14 cellular contexts compared by ENCODE assay signal in genomic region chr2:117820444-117820843, GRCh38. TPM values are rescaled to one million over a fixed set of nuclear protein-coding genes. Genes with fewer than 3 reads are reported as not detected.
DNase-seq lines count a peak whose midpoint lies in the region; ATAC-seq and TF ChIP-seq lines count a peak whose summit lies in the region.
"Had no signal": no experiment of that assay in that cellular context is flagged by ENCODE, and none has a peak within 500 bp of the region (broad histone marks: within the 10 kb centered on the region; RNA-seq: fewer than 3 reads in every experiment).

No MANE protein-coding gene starts in this region.

- peak overlapping the region; percentile 88 for H3K27ac Mint-ChIP-seq in CD8-positive, alpha-beta T cell
- H3K27ac Mint-ChIP-seq in activated CD8-positive, alpha-beta T cell treated with anti-CD3 and anti-CD28 coated beads for 36 hours: peak overlapping the region; percentile 77

- no peaks in the 10 kb centered on the region for H3K27me3 ChIP-seq in CD8-positive, alpha-beta T cell (ENCODE audit: insufficient read depth, low read length)
- H3K27me3 ChIP-seq: BLaER1, foreskin keratinocyte, stomach had no signal

- no peaks in the 10 kb centered on the region for H3K9me3 Mint-ChIP-seq in CD8-positive, alpha-beta T cell
- H3K9me3 Mint-ChIP-seq in activated CD8-positive, alpha-beta T cell treated with anti-CD3 and anti-CD28 coated beads for 36 hours: no peaks in the 10 kb centered on the region

- H3K4me1 Mint-ChIP-seq in CD8-positive, alpha-beta T cell (ENCODE audit: low read depth): peaks cover 47% of the 10 kb centered on the region
- peaks cover 52% of the 10 kb centered on the region for H3K4me1 Mint-ChIP-seq in activated CD8-positive, alpha-beta T cell treated with anti-CD3 and anti-CD28 coated beads for 36 hours (ENCODE audit: low read depth)

- peaks cover 21% of the 10 kb centered on the region for H3K4me1 ChIP-seq in CD8-positive, alpha-beta T cell (ENCODE audit: insufficient read depth, low read length)

- H3K9me3 ChIP-seq in CD8-positive, alpha-beta T cell (ENCODE audit: low read length): no peaks in the 10 kb centered on the region
- H3K9me3 ChIP-seq: BLaER1, stomach had no signal

- peaks cover 65% of the 10 kb centered on the region for H3K36me3 ChIP-seq in CD8-positive, alpha-beta T cell (ENCODE audit: insufficient read depth, low read length)

- H3K36me3 Mint-ChIP-seq in CD8-positive, alpha-beta T cell: peaks cover 95% of the 10 kb centered on the region
- H3K36me3 Mint-ChIP-seq in activated CD8-positive, alpha-beta T cell treated with anti-CD3 and anti-CD28 coated beads for 36 hours (ENCODE audit: low read depth): peaks cover 86% of the 10 kb centered on the region

- peak; percentile 83 for ATAC-seq in CD8-positive, alpha-beta T cell
- ATAC-seq in GM18867 (IDR thresholded peaks at IDR 0.05; ENCODE audit: unreplicated experiment) (peak; percentile 60), HG02759 (IDR thresholded peaks at IDR 0.05; ENCODE audit: unreplicated experiment) (peak; percentile 88)
- peak; percentile 99 for ATAC-seq in activated CD8-positive, alpha-beta T cell treated with anti-CD3 and anti-CD28 coated beads for 36 hours
- ATAC-seq: foreskin keratinocyte had no signal

- no peak overlapping the region for H3K4me3 Mint-ChIP-seq in CD8-positive, alpha-beta T cell
- no peak overlapping the region for H3K4me3 Mint-ChIP-seq in activated CD8-positive, alpha-beta T cell treated with anti-CD3 and anti-CD28 coated beads for 36 hours

- intact Hi-C loops in CD8-positive, alpha-beta T cell (cut with DNase I, micrococcal nuclease): no loop called here
- intact Hi-C loops in activated CD8-positive, alpha-beta T cell treated with anti-CD3 and anti-CD28 coated beads for 36 hours (cut with micrococcal nuclease): no loop called here

- H3K4me3 ChIP-seq in CD8-positive, alpha-beta T cell (ENCODE audit: low read depth, low read length): no peak overlapping the region
- H3K4me3 ChIP-seq: BLaER1, stomach had no signal

- H3K27ac ChIP-seq in CD8-positive, alpha-beta T cell (ENCODE audit: low read depth, low read length): no peak overlapping the region
- H3K27ac ChIP-seq: BLaER1, foreskin keratinocyte, stomach had no signal

- CTCF ChIA-PET in CD8-positive, alpha-beta T cell (lab: Charles Lee): no interaction called here
- CTCF ChIA-PET in activated CD8-positive, alpha-beta T cell treated with anti-CD3 and anti-CD28 coated beads for 36 hours (lab: Charles Lee): interaction anchor here (1.0 kb wide), 1 partner anchor 183 kb away, joined by 3 read pairs; no protein-coding TSS in a partner anchor

- peak in 1 of 7 experiments; percentile 28 for DNase-seq in CD8-positive, alpha-beta T cell
- peak; percentile 70 for DNase-seq in activated CD8-positive, alpha-beta T cell treated with anti-CD3 and anti-CD28 coated beads for 36 hours
- DNase-seq in pons (ENCODE audit: low spot score): no peak
- no peak for DNase-seq in D341Med (ENCODE audit: low spot score)
- DNase-seq in Kasumi-1 (lab: John Stamatoyannopoulos, UW): no peak
- DNase-seq in NCI-H2081 (lab: John Stamatoyannopoulos, UW): no peak
- DNase-seq: EL, foreskin keratinocyte, midbrain, NCI-H69, stomach had no signal

- POLR2A ChIA-PET in CD8-positive, alpha-beta T cell (lab: Charles Lee): no interaction called here
- POLR2A ChIA-PET in activated CD8-positive, alpha-beta T cell treated with anti-CD3 and anti-CD28 coated beads for 36 hours (lab: Charles Lee): interaction anchor here (0.7 to 3.6 kb wide), 2 partner anchors 14 to 261 kb away, joined by 5 to 19 read pairs; no protein-coding TSS in a partner anchor

- TF ChIP-seq CTCF in CD8-positive, alpha-beta T cell (IDR thresholded peaks at IDR 0.05): no peak
- TF ChIP-seq CTCF in activated CD8-positive, alpha-beta T cell treated with anti-CD3 and anti-CD28 coated beads for 36 hours (IDR thresholded peaks at IDR 0.05): no peak

- no peaks in the 10 kb centered on the region for H3K27me3 Mint-ChIP-seq in CD8-positive, alpha-beta T cell (ENCODE audit: low read depth)
- no peaks in the 10 kb centered on the region for H3K27me3 Mint-ChIP-seq in activated CD8-positive, alpha-beta T cell treated with anti-CD3 and anti-CD28 coated beads for 36 hours

RNA-seq across cellular contexts. Expression of gene DDX18, which starts 6.0 kb away (rescaled TPM):
- 100 to 1,000 TPM; 124 to 129 TPM for total RNA-seq in CD8-positive, alpha-beta T cell
- total RNA-seq in activated CD8-positive, alpha-beta T cell treated with anti-CD3 and anti-CD28 coated beads for 36 hours: 100 to 1,000 TPM; 139 to 156 TPM
